20 cellular contexts compared by ENCODE assay signal in genomic region chr11:32531528-32531927, GRCh38. TPM values are rescaled to one million over a fixed set of nuclear protein-coding genes. Genes with fewer than 3 reads are reported as not detected.
A peak's percentile ranks its signal among the peaks of the same experiment; 100 is the strongest.
DNase-seq lines count a peak whose midpoint lies in the region; ATAC-seq, FAIRE-seq and TF ChIP-seq lines count a peak whose summit lies in the region.
"Had no signal": no experiment of that assay in that cellular context is flagged by ENCODE, and none has a peak within 500 bp of the region (broad histone marks: within the 10 kb centered on the region; RNA-seq: fewer than 3 reads in every experiment).

No MANE protein-coding gene starts in this region.

- BruUV-seq in K562 (replicated peaks; lab: Mats Ljungman, UMichigan), result no TSS peak

- no peak for TF ChIP-seq EP300 in K562 (IDR thresholded peaks at IDR 0.05; ENCODE audit: low read length)
- TF ChIP-seq EP300 in upper lobe of left lung (IDR thresholded peaks at IDR 0.05), result no peak

- peak; percentile 49; the same call in 2 of the 3 replicates for ATAC-seq in K562
- no peak for ATAC-seq in upper lobe of left lung (ENCODE audit: low FRiP score in 2 of 2)
- no peak for ATAC-seq in GM21737 (IDR thresholded peaks at IDR 0.05; ENCODE audit: unreplicated experiment)
- ATAC-seq in GM21786 (IDR thresholded peaks at IDR 0.05; ENCODE audit: unreplicated experiment), result no peak
- ATAC-seq: HepG2 had no signal

- peak overlapping the region; percentile 21; the same call in 1 of the 2 replicates for H2AFZ ChIP-seq in K562 (ENCODE audit: low read depth, low read length)

- H3K9ac ChIP-seq in K562 (ENCODE audit: insufficient read depth in 1 of 2, low read depth in 2 of 2, low read length in 2 of 2), result no peak overlapping the region

- POLR2A ChIA-PET in K562 (lab: Yijun Ruan, JAX), result interaction anchor here (1.0 kb wide), 1 partner anchor 16 kb away, joined by 3 read pairs; no protein-coding TSS in a partner anchor

- H3K9me3 ChIP-seq in K562 (replicated peaks; ENCODE audit: control insufficient read depth, insufficient read depth, low read depth, low read length), result no peaks in the 10 kb centered on the region
- no peaks in the 10 kb centered on the region for H3K9me3 ChIP-seq in upper lobe of left lung

- TF ChIP-seq CTCF in NB4 (IDR thresholded peaks at IDR 0.05; ENCODE audit: low read depth, low read length), result no peak
- TF ChIP-seq CTCF in K562 (IDR thresholded peaks at IDR 0.05 in 2 of 3, conservative IDR thresholded peaks at IDR 0.05 in 1 of 3; ENCODE audit: insufficient read depth in 2 of 3, low read depth in 1 of 3, low read length in 3 of 3), result no peak
- TF ChIP-seq CTCF in upper lobe of left lung (IDR thresholded peaks at IDR 0.05), result no peak

- H3K79me2 ChIP-seq in K562 (ENCODE audit: control insufficient read depth, insufficient read depth, low read length), result no peaks in the 10 kb centered on the region

- 3% methylated on average over 2 of the region's 2 CpGs for WGBS in K562 (ENCODE audit: insufficient coverage, low coverage, missing lambda C conversion rate)
- 51 to 58% methylated on average over 2 of the region's 2 CpGs for WGBS in upper lobe of left lung, 2 donors

- TF ChIP-seq POLR2A in NB4 (IDR thresholded peaks at IDR 0.05; ENCODE audit: extremely low read depth, insufficient read length) (no peak), K562 (conservative IDR thresholded peaks at IDR 0.05) (no peak), upper lobe of left lung (IDR thresholded peaks at IDR 0.05) (no peak)

- peaks cover 0 to 2% of the 10 kb centered on the region in 2 experiments; a peak in 1 of 5 replicates for H3K27me3 ChIP-seq in K562 (ENCODE audit: control insufficient read depth in 2 of 2, insufficient read depth in 2 of 2, low read length in 2 of 2)
- no peaks in the 10 kb centered on the region for H3K27me3 ChIP-seq in upper lobe of left lung

- no peaks in the 10 kb centered on the region for H4K20me1 ChIP-seq in K562 (replicated peaks; ENCODE audit: control insufficient read depth, insufficient read depth, low read length)

- FAIRE-seq in K562 (lab: Jason Lieb, UNC), result no peak
- FAIRE-seq: A204.1, G401.6, GM12891, HepG2 had no signal

- no peak overlapping the region for H3K4me3 ChIP-seq in NB4 (ENCODE audit: low read depth, low read length)
- H3K4me3 ChIP-seq in K562, result no peak overlapping the region
- no peak overlapping the region for H3K4me3 ChIP-seq in upper lobe of left lung
- H3K4me3 ChIP-seq: SK-N-MC had no signal

- intact Hi-C loops in K562 (cut with micrococcal nuclease), result loop anchor here (2.0 kb wide), 1 partner anchor 51 kb away; the partner anchor contains the start of gene EIF3M

- no peak for TF ChIP-seq RAD21 in K562 (CRISPR knock-in tag; conservative IDR thresholded peaks at IDR 0.05 in 1 of 2, IDR thresholded peaks at IDR 0.05 in 1 of 2)

- H3K4me1 ChIP-seq in K562 (replicated peaks in 1 of 2; ENCODE audit: control insufficient read depth in 2 of 2, insufficient read depth in 2 of 2, low read length in 2 of 2) (peaks cover 0 to 2% of the 10 kb centered on the region in 2 experiments; a peak in 3 of 5 replicates), upper lobe of left lung (no peaks in the 10 kb centered on the region)

- no peak overlapping the region; the same call in 1 of the 2 replicates for H3K4me2 ChIP-seq in K562 (ENCODE audit: insufficient read depth, low read length)

- H3K36me3 ChIP-seq in K562 (ENCODE audit: control insufficient read depth, insufficient read depth, low read length) (no peaks in the 10 kb centered on the region), upper lobe of left lung (no peaks in the 10 kb centered on the region)

- H3K27ac ChIP-seq in K562 (ENCODE audit: extremely low read depth, low read depth, low read length) (no peak overlapping the region), upper lobe of left lung (no peak overlapping the region)
- H3K27ac ChIP-seq: SK-N-MC had no signal

- CTCF ChIA-PET in K562 (lab: Yijun Ruan, JAX; ENCODE audit: low intra/inter-chr PET ratio), result no interaction called here

- DNase-seq in Daoy (ENCODE audit: low read depth), result peak; percentile 16
- DNase-seq in NB4 (ENCODE audit: low read depth), result peak; percentile 10
- no peak for DNase-seq in K562 (ENCODE audit: extremely low read depth in 1 of 4, low spot score in 3 of 4)
- DNase-seq in left kidney (ENCODE audit: low read depth, low spot score), result peak; percentile 15
- DNase-seq in T1000 (lab: John Stamatoyannopoulos, UW), result no peak
- DNase-seq in upper lobe of left lung, result no peak
- DNase-seq: CD4-positive, CD25-positive, alpha-beta regulatory T cell; DMS53; Karpas-422; NCI-H1417; NCI-H1930; NCI-H2171 treated with DMSO at 0.1 percent for 48 hours; NCI-H524 had no signal

- no peaks in the 10 kb centered on the region for H3K9me1 ChIP-seq in K562 (ENCODE audit: control insufficient read depth, insufficient read depth, low read length)

- in situ Hi-C loops in K562 (cut with MboI), result no loop called here

TF ChIP-seq in K562, 482 proteins besides CTCF, POLR2A, EP300 and RAD21:
- TF ChIP-seq ZFPM2 (CRISPR knock-in tag; IDR thresholded peaks at IDR 0.05), result no peak
- peak; percentile 38; the same call in 1 of the 2 replicates for TF ChIP-seq CEBPB (tag; IDR thresholded peaks at IDR 0.05)

RNA-seq across cellular contexts. Expression of gene EIF3M, which starts 52.1 kb away (rescaled TPM):
- 1,374 and 2,009 TPM in 2 replicates for total RNA-seq in Daoy (2014; rRNA removed; shearing (Covaris generic))
- total RNA-seq in K562 (2011; cell fraction: chromatin; rRNA removed; ENCODE audit: low replicate concordance), result 143 and 240 TPM in 2 replicates
- 61.9 and 64.3 TPM in 2 replicates for total RNA-seq in K562 (2011; cell fraction: nucleolus; rRNA removed)
- total RNA-seq in K562 (2011; cell fraction: nucleoplasm; rRNA removed), result 147 and 194 TPM in 2 replicates
- 685 and 767 TPM in 2 replicates for total RNA-seq in K562 (2014; rRNA removed)
- total RNA-seq in K562 (2014; rRNA removed; fragmentation: Illumina TruSeq; extraction: Trizol), result 1,008 and 1,115 TPM in 2 replicates
- total RNA-seq in K562 (2015; rRNA removed; fragmentation: Illumina TruSeq; extraction: Trizol), result 816 and 886 TPM in 2 replicates
- total RNA-seq in K562 (2021), result 602 and 621 TPM in 2 replicates
- 784 and 1,058 TPM in 2 replicates for polyA plus RNA-seq in K562 (2011; rRNA removed)
- polyA plus RNA-seq in K562 (2011; cell fraction: cytosol; rRNA removed), result 242 and 538 TPM in 2 replicates
- 246 and 388 TPM in 2 replicates for polyA plus RNA-seq in K562 (2011; cell fraction: nucleus; rRNA removed)
- polyA plus RNA-seq in K562 (2012), result 814 and 865 TPM in 2 replicates
- polyA plus RNA-seq in K562 (2014; fragmentation: Illumina TruSeq; extraction: Trizol), result 1,041 and 1,279 TPM in 2 replicates
- 1,000 to 10,000 TPM; 1,793 to 2,015 TPM for polyA plus RNA-seq in K562 (2014; fragmentation: Nextera tagmentation; extraction: Ambion mirVana)
- 920 and 1,225 TPM in 2 replicates for polyA plus RNA-seq in K562 (2014; rRNA removed)
- polyA minus RNA-seq in K562 (2011; rRNA and poly(A)+ RNA removed), result 817 and 852 TPM in 2 replicates
- polyA minus RNA-seq in K562 (2011; cell fraction: cytosol; rRNA and poly(A)+ RNA removed), result 219 and 325 TPM in 2 replicates
- polyA minus RNA-seq in K562 (2011; cell fraction: nucleus; rRNA and poly(A)+ RNA removed), result 56.5 and 107 TPM in 2 replicates
- 100 to 1,000 TPM in 5 of 6 donors, 10 to 100 TPM in 1; 81.7 to 271 (median 155) TPM for total RNA-seq in upper lobe of left lung

Comparison
In these comparisons a context has a peak if more than half of its experiments do, and no peak if none do; other contexts are left out.
1. DNase-seq: peak in Daoy (single experiment), NB4 (single experiment) and left kidney (single experiment); none in K562 (0 of 4), T1000 (single experiment) and upper lobe of left lung (0 of 2).